In the genomic region with DNA sequence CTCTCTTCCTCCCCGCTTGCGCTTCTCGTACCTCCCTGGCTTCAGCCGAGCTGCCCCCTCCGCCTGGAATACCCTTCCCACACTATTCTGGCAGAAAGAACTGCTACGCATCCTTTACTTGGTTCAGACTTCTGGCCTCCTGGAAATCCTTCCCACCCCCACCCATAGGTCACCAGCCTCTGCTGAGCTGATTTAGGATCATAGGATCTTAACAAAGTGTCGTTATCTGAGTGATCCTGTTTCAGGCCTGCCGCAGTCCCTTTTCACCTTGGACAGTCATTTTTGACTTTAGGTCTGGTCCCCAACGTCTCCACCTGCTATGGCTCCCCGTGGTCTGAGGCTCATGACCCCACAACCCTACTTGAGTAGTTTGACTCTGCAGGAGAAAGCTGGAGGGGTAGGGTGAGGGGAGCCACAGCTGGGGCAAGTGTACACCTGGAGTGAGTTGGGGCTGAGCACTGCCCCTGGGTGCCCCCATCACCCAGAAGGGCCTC, we compare ENCODE assay signal across 9 cellular contexts. TPM values are rescaled to one million over a fixed set of nuclear protein-coding genes. Genes with fewer than 3 reads are reported as not detected.
DNase-seq lines count a peak whose midpoint lies in the region; ATAC-seq and TF ChIP-seq lines count a peak whose summit lies in the region.
"Had no signal": no experiment of that assay in that cellular context is flagged by ENCODE, and none has a peak within 500 bp of the region (broad histone marks: within the 10 kb centered on the region; RNA-seq: fewer than 3 reads in every experiment).

No MANE protein-coding gene starts in this region.

- TF ChIP-seq CTCF in heart left ventricle (IDR thresholded peaks at IDR 0.05) (no peak), brain microvascular endothelial cell (IDR thresholded peaks at IDR 0.05; ENCODE audit: low read depth, low read length, missing control alignments) (no peak), mesothelial cell of epicardium (IDR thresholded peaks at IDR 0.05; ENCODE audit: unreplicated experiment) (no peak), uterus (IDR thresholded peaks at IDR 0.05) (no peak), GM10248 (IDR thresholded peaks at IDR 0.05; ENCODE audit: control extremely low read depth, extremely low read depth, low read depth, missing control alignments) (no peak)

- CTCF ChIA-PET in GM10248 (lab: Yijun Ruan, JAX), result interaction anchor here (0.7 to 3.7 kb wide), 5 partner anchors 11 to 44 kb away, joined by 3 to 25 read pairs (median 5); partner anchors contain the start of gene EGR1

- peak overlapping the region; percentile 41 for H3K27ac Mint-ChIP-seq in mesothelial cell of epicardium

- 22 to 32% (median 27%) methylated on average over 10 of the region's 10 CpGs for WGBS in heart left ventricle, 4 donors

- H3K9me3 Mint-ChIP-seq in mesothelial cell of epicardium, result no peaks in the 10 kb centered on the region

- intact Hi-C loops in heart left ventricle (cut with DNase I), result loop anchor here in 5 of 10 donors (1.0 to 2.0 kb wide), 2 partner anchors 28 kb away; partner anchors contain the start of gene EGR1 (in 3 of the 5)
- intact Hi-C loops in Right ventricle myocardium superior (cut with DNase I), result no loop called here
- intact Hi-C loops in uterus (cut with DNase I; ENCODE audit: low total_unique reads), result no loop called here

- peaks cover 36% of the 10 kb centered on the region for H3K4me1 Mint-ChIP-seq in mesothelial cell of epicardium

- POLR2A ChIA-PET in GM10248 (lab: Yijun Ruan, JAX), result interaction anchor here (0.7 kb wide), 1 partner anchor 784 kb away, joined by 10 read pairs; no protein-coding TSS in a partner anchor

- H3K27me3 ChIP-seq in heart left ventricle, result peaks cover 0 to 18% (median 0%) of the 10 kb centered on the region in 9 donors
- peaks cover 3% of the 10 kb centered on the region for H3K27me3 ChIP-seq in brain microvascular endothelial cell (replicated peaks)
- H3K27me3 ChIP-seq in uterus, result no peaks in the 10 kb centered on the region

- H3K27ac ChIP-seq in heart left ventricle (peak overlapping the region in 9 of 12 donors; percentile 19 to 75 (median 60)), brain microvascular endothelial cell (no peak overlapping the region), uterus (peak overlapping the region; percentile 70 to 77)

- in situ Hi-C loops in brain microvascular endothelial cell (cut with HindIII; ENCODE audit: low pct_ligation_motif_present, low sequenced_read_pairs), result no loop called here

- no peaks in the 10 kb centered on the region for H3K36me3 Mint-ChIP-seq in mesothelial cell of epicardium

- H3K27me3 Mint-ChIP-seq in mesothelial cell of epicardium (ENCODE audit: low read depth), result peaks cover 13% of the 10 kb centered on the region

- ATAC-seq in heart left ventricle (peak in 1 of 4 donors; percentile 3), Right ventricle myocardium superior (ENCODE audit: poor library complexity) (no peak)

- TF ChIP-seq POLR2A in heart left ventricle (IDR thresholded peaks at IDR 0.05) (no peak), uterus (IDR thresholded peaks at IDR 0.05) (no peak)

- H3K4me1 ChIP-seq in heart left ventricle, result peaks cover 0 to 36% (median 19%) of the 10 kb centered on the region in 12 donors
- H3K4me1 ChIP-seq in uterus, result peaks cover 0 to 5% of the 10 kb centered on the region in 2 donors

- no peaks in the 10 kb centered on the region for H3K36me3 ChIP-seq in heart left ventricle
- H3K36me3 ChIP-seq in brain microvascular endothelial cell (replicated peaks), result no peaks in the 10 kb centered on the region
- H3K36me3 ChIP-seq in uterus, result no peaks in the 10 kb centered on the region

- DNase-seq in heart left ventricle (no peak), Right ventricle myocardium superior (no peak), brain microvascular endothelial cell (no peak), mesothelial cell of epicardium (ENCODE audit: low spot score in 2 of 2, unreplicated experiment in 2 of 2) (no peak), uterus (no peak), OCI-M1 (lab: John Stamatoyannopoulos, UW) (no peak), NK-92 (lab: John Stamatoyannopoulos, UW; ENCODE audit: unreplicated experiment) (no peak), GM10248 (ENCODE audit: extremely low spot score) (no peak)
- DNase-seq: cortex of kidney had no signal

- H3K4me3 ChIP-seq in heart left ventricle (peak overlapping the region; percentile 24 to 73 (median 60)), brain microvascular endothelial cell (ENCODE audit: low read depth, low read length) (peak overlapping the region; percentile 56), uterus (peak overlapping the region; percentile 41 to 61)

- no peaks in the 10 kb centered on the region for H3K9me3 ChIP-seq in heart left ventricle
- H3K9me3 ChIP-seq in uterus, result no peaks in the 10 kb centered on the region

- peak overlapping the region; percentile 75 for H3K4me3 Mint-ChIP-seq in mesothelial cell of epicardium

RNA-seq across cellular contexts. Expression of gene EGR1, which starts 27.3 kb away (rescaled TPM):
- total RNA-seq in heart left ventricle, result 100 to 1,000 TPM in 1 of 9 donors, 10 to 100 TPM in 4, 1 to 10 TPM in 4; 4.0 to 133 (median 15.3) TPM
- 10 to 100 TPM; 13.9 to 16.2 TPM for polyA plus RNA-seq in heart left ventricle
- total RNA-seq in Right ventricle myocardium superior, result 6.8 TPM
- 701 to 737 TPM (median 733 TPM) in 3 replicates for total RNA-seq in mesothelial cell of epicardium
- total RNA-seq in uterus, result 100 to 1,000 TPM in 1 of 4 donors, 10 to 100 TPM in 1, 1 to 10 TPM in 2; 2.6 to 123 (median 35.2) TPM

RNA-seq across cellular contexts. Expression of gene ETF1, which starts 50.4 kb away (rescaled TPM):
- total RNA-seq in heart left ventricle (100 to 1,000 TPM in 1 of 9 donors, 10 to 100 TPM in 8; 52.4 to 116 (median 81.8) TPM), Right ventricle myocardium superior (80.9 TPM), mesothelial cell of epicardium (76.6 to 77.7 TPM (median 77.6 TPM) in 3 replicates), uterus (100 to 1,000 TPM in 2 of 4 donors, 10 to 100 TPM in 2; 40.9 to 129 (median 87.8) TPM)
- 100 to 1,000 TPM in 1 of 2 donors, 10 to 100 TPM in 1; 19.0 to 104 TPM for polyA plus RNA-seq in heart left ventricle

RNA-seq across cellular contexts. Expression of gene REEP2, which starts 53.7 kb away (rescaled TPM):
- total RNA-seq in heart left ventricle (10 to 100 TPM in 3 of 9 donors, 1 to 10 TPM in 6; 1.6 to 11.2 (median 6.2) TPM), Right ventricle myocardium superior (6.1 TPM), mesothelial cell of epicardium (14.2 to 19.7 TPM (median 15.6 TPM) in 3 replicates), uterus (10 to 100 TPM in 1 of 4 donors, 1 to 10 TPM in 2, under 1 TPM in 1; 0.77 to 14.1 (median 5.0) TPM)
- polyA plus RNA-seq in heart left ventricle, result 1 to 10 TPM; 2.8 to 3.9 TPM
